ENCODE assay signal across 2 cellular contexts in the genomic region with DNA sequence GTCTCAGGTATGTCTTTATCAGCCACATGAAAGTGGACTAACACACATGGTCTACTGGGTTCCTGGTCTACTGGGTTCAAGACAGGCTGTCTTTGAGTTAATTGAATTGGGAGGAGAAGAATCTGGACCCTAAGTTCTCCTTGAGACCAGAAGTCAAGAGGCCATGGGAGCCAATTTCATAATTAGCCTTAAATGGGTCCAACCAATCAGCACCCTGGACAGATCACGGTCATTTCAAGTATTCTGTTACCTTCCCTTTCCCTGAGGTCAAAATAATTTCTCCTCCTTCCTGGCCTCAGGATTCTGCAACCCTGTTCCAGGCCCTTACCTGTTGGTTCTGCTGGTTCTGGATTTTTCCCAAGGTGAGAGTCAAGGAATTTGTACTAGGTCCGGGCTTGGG.
A peak's percentile ranks its signal among the peaks of the same experiment; 100 is the strongest.
TF ChIP-seq lines count a peak whose summit lies in the region.

No MANE protein-coding gene starts in this region.

TF ChIP-seq in HepG2, 621 proteins besides CTCF, POLR2A, EP300 and RAD21:
- TF ChIP-seq, protein P1, sequence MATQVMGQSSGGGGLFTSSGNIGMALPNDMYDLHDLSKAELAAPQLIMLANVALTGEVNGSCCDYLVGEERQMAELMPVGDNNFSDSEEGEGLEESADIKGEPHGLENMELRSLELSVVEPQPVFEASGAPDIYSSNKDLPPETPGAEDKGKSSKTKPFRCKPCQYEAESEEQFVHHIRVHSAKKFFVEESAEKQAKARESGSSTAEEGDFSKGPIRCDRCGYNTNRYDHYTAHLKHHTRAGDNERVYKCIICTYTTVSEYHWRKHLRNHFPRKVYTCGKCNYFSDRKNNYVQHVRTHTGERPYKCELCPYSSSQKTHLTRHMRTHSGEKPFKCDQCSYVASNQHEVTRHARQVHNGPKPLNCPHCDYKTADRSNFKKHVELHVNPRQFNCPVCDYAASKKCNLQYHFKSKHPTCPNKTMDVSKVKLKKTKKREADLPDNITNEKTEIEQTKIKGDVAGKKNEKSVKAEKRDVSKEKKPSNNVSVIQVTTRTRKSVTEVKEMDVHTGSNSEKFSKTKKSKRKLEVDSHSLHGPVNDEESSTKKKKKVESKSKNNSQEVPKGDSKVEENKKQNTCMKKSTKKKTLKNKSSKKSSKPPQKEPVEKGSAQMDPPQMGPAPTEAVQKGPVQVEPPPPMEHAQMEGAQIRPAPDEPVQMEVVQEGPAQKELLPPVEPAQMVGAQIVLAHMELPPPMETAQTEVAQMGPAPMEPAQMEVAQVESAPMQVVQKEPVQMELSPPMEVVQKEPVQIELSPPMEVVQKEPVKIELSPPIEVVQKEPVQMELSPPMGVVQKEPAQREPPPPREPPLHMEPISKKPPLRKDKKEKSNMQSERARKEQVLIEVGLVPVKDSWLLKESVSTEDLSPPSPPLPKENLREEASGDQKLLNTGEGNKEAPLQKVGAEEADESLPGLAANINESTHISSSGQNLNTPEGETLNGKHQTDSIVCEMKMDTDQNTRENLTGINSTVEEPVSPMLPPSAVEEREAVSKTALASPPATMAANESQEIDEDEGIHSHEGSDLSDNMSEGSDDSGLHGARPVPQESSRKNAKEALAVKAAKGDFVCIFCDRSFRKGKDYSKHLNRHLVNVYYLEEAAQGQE (IDR thresholded peaks at IDR 0.05; ENCODE audit: borderline replicate concordance in 1 of 2, low read depth in 1 of 2, low read length in 2 of 2), result peak; percentile 49 to 94
- no peak for TF ChIP-seq ZNF720 (CRISPR knock-in tag; IDR thresholded peaks at IDR 0.05)
- no peak for TF ChIP-seq SNAPC2 (CRISPR knock-in tag; IDR thresholded peaks at IDR 0.05)
- TF ChIP-seq, protein P2, sequence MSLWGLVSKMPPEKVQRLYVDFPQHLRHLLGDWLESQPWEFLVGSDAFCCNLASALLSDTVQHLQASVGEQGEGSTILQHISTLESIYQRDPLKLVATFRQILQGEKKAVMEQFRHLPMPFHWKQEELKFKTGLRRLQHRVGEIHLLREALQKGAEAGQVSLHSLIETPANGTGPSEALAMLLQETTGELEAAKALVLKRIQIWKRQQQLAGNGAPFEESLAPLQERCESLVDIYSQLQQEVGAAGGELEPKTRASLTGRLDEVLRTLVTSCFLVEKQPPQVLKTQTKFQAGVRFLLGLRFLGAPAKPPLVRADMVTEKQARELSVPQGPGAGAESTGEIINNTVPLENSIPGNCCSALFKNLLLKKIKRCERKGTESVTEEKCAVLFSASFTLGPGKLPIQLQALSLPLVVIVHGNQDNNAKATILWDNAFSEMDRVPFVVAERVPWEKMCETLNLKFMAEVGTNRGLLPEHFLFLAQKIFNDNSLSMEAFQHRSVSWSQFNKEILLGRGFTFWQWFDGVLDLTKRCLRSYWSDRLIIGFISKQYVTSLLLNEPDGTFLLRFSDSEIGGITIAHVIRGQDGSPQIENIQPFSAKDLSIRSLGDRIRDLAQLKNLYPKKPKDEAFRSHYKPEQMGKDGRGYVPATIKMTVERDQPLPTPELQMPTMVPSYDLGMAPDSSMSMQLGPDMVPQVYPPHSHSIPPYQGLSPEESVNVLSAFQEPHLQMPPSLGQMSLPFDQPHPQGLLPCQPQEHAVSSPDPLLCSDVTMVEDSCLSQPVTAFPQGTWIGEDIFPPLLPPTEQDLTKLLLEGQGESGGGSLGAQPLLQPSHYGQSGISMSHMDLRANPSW (CRISPR knock-in tag; IDR thresholded peaks at IDR 0.05; ENCODE audit: borderline replicate concordance), result no peak
- no peak for TF ChIP-seq ZNF501 (CRISPR knock-in tag; IDR thresholded peaks at IDR 0.05)
- TF ChIP-seq ZNF781 (CRISPR knock-in tag; IDR thresholded peaks at IDR 0.05; ENCODE audit: borderline replicate concordance, not compliant biosample characterization), result no peak
- TF ChIP-seq EHMT2 (IDR thresholded peaks at IDR 0.05; ENCODE audit: borderline replicate concordance, low read depth, low read length), result peak; percentile 70
- no peak for TF ChIP-seq NCOR1 (IDR thresholded peaks at IDR 0.05; ENCODE audit: borderline replicate concordance, low read length)
- no peak for TF ChIP-seq ELF3 (CRISPR knock-in tag; IDR thresholded peaks at IDR 0.05)
- TF ChIP-seq HOXA7 (CRISPR knock-in tag; IDR thresholded peaks at IDR 0.05), result no peak
- TF ChIP-seq MIER2 (CRISPR knock-in tag; IDR thresholded peaks at IDR 0.05), result peak; percentile 92
- no peak for TF ChIP-seq ZBTB21 (CRISPR knock-in tag; IDR thresholded peaks at IDR 0.05)
- no peak for TF ChIP-seq IRF2 (CRISPR knock-in tag; IDR thresholded peaks at IDR 0.05)
- TF ChIP-seq ZNF34 (CRISPR knock-in tag; IDR thresholded peaks at IDR 0.05; ENCODE audit: borderline replicate concordance), result no peak
- no peak for TF ChIP-seq GATAD2A (CRISPR knock-in tag; IDR thresholded peaks at IDR 0.05)
- no peak for TF ChIP-seq ZNF264 (CRISPR knock-in tag; IDR thresholded peaks at IDR 0.05)
- TF ChIP-seq, protein P3, sequence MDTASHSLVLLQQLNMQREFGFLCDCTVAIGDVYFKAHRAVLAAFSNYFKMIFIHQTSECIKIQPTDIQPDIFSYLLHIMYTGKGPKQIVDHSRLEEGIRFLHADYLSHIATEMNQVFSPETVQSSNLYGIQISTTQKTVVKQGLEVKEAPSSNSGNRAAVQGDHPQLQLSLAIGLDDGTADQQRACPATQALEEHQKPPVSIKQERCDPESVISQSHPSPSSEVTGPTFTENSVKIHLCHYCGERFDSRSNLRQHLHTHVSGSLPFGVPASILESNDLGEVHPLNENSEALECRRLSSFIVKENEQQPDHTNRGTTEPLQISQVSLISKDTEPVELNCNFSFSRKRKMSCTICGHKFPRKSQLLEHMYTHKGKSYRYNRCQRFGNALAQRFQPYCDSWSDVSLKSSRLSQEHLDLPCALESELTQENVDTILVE (CRISPR knock-in tag; IDR thresholded peaks at IDR 0.05), result no peak

TF ChIP-seq in PFSK-1, 5 proteins besides CTCF, POLR2A, EP300 and RAD21:
- no peak for TF ChIP-seq SIN3A (IDR thresholded peaks at IDR 0.05; ENCODE audit: borderline replicate concordance, insufficient read depth, low read length)
- TF ChIP-seq, protein P1 (IDR thresholded peaks at IDR 0.05; ENCODE audit: insufficient read depth in 1 of 2, low read depth in 2 of 2, low read length in 2 of 2), result peak; percentile 82 to 95
